ENCODE assay signal across 31 cellular contexts in the genomic region with DNA sequence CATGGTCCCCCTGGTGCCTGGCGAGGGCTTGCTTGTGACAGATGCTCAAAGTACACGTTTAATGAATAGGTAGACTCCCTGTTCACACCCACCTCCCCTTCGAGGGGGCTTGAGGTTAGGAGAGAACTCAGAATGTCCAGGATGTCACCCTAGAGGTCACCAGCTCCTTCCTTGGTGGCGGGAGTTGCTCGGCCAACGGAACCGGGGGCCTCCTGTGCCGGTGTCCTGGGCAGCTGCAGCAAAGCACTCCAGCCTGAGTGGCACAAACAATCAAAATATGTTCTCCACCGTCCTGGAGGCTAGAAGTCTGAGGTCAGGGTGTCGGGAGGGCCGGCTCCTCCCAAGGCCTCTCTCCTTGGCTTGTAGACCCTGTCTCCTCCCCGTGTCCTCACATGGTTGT.
"Had no signal": no experiment of that assay in that cellular context is flagged by ENCODE, and none has a peak within 500 bp of the region (broad histone marks: within the 10 kb centered on the region; RNA-seq: fewer than 3 reads in every experiment).

No MANE protein-coding gene starts in this region.

- H3K9me3 ChIP-seq: adrenal gland, body of pancreas, breast epithelium had no signal

- H3K27me3 ChIP-seq: adrenal gland, body of pancreas, brain microvascular endothelial cell had no signal

- H3K27ac ChIP-seq: adrenal gland, body of pancreas, brain microvascular endothelial cell, breast epithelium, VCaP had no signal

- H3K4me1 ChIP-seq: adrenal gland, body of pancreas, breast epithelium had no signal

- ATAC-seq: activated CD8-positive, alpha-beta T cell treated with anti-CD3 and anti-CD28 coated beads for 36 hours; activated naive CD4-positive, alpha-beta T cell treated with anti-CD3 and anti-CD28 coated beads, Interleukin-2, amount 50 U/mL, for 72 hours; activated T-cell treated with anti-CD3 and anti-CD28 coated beads, Interleukin-2, amount 50 U/mL, for 4 hours; activated T-cell treated with anti-CD3 and anti-CD28 coated beads, Interleukin-2, amount 50 U/mL, for 72 hours; activated T-helper 17 cell treated with anti-CD3 and anti-CD28 coated beads, Interleukin-2, amount 50 U/mL, for 72 hours; body of pancreas had no signal

- H3K36me3 ChIP-seq: adrenal gland, brain microvascular endothelial cell, breast epithelium had no signal

- DNase-seq: activated B cell treated with CpG ODN at 0.5 μM for 24 hours; activated CD4-positive, alpha-beta memory T cell treated with anti-CD3 and anti-CD28 coated beads for 36 hours; activated CD4-positive, alpha-beta T cell treated with anti-CD3 and anti-CD28 coated beads for 4 hours; activated CD4-positive, alpha-beta T cell treated with anti-CD3 and anti-CD28 coated beads, Interleukin-2, amount 10 ng/mL, durations not matched to agents 24 days and 14 days; activated CD4-positive, alpha-beta T cell treated with anti-CD3 and anti-CD28 coated beads, Interleukin-2, amount 50 U/mL, for 1 hour; activated CD4-positive, alpha-beta T cell treated with anti-CD3 and anti-CD28 coated beads, Interleukin-2, amount 50 U/mL, for 4 hours; activated CD4-positive, CD25-positive, alpha-beta regulatory T cell treated with anti-CD3 and anti-CD28 coated beads, Interleukin-2, amount 50 U/mL, for 72 hours; activated CD8-positive, alpha-beta memory T cell treated with anti-CD3 and anti-CD28 coated beads, Interleukin-2, amount 50 U/mL, for 4 hours; activated CD8-positive, alpha-beta T cell treated with anti-CD3 and anti-CD28 coated beads for 36 hours; activated effector memory CD4-positive, alpha-beta T cell treated with anti-CD3 and anti-CD28 coated beads, Interleukin-2, amount 50 U/mL, for 16 hours; activated gamma-delta T cell treated with Interleukin-2 at 50 U/mL for 16 hours; activated naive CD4-positive, alpha-beta T cell; activated naive CD4-positive, alpha-beta T cell treated with anti-CD3 and anti-CD28 coated beads for 36 hours; activated naive CD4-positive, alpha-beta T cell treated with anti-CD3 and anti-CD28 coated beads, Interleukin-2, amount 50 U/mL, for 16 hours; activated naive CD8-positive, alpha-beta T cell treated with anti-CD3 and anti-CD28 coated beads for 36 hours; activated T-cell treated with anti-CD3 and anti-CD28 coated beads for 4 hours; activated T-cell treated with anti-CD3 and anti-CD28 coated beads, Interleukin-2, amount 50 U/mL, for 1 hour; activated T-cell treated with anti-CD3 and anti-CD28 coated beads, Interleukin-2, amount 50 U/mL, for 4 hours; activated T-cell treated with anti-CD3 and anti-CD28 coated beads, Interleukin-2, amount 50 U/mL, for 72 hours; adrenal gland; amniotic stem cell; aorta; body of pancreas; brain microvascular endothelial cell; central memory CD4-positive, alpha-beta T cell; T-helper 2 cell; T-helper 9 cell had no signal

- H3K4me3 ChIP-seq: adrenal gland, body of pancreas, breast epithelium had no signal
